12 cellular contexts compared by ENCODE assay signal in genomic region chr7:18497800-18498199, GRCh38. TPM values are rescaled to one million over a fixed set of nuclear protein-coding genes. Genes with fewer than 3 reads are reported as not detected.
A peak's percentile ranks its signal among the peaks of the same experiment; 100 is the strongest.
DNase-seq lines count a peak whose midpoint lies in the region; ATAC-seq and TF ChIP-seq lines count a peak whose summit lies in the region.
"Had no signal": no experiment of that assay in that cellular context is flagged by ENCODE, and none has a peak within 500 bp of the region (broad histone marks: within the 10 kb centered on the region; RNA-seq: fewer than 3 reads in every experiment).

No MANE protein-coding gene starts in this region.

- H3K36me3 Mint-ChIP-seq in Calu3 (ENCODE audit: insufficient read depth, unreplicated experiment) (peaks cover 23% of the 10 kb centered on the region), naive B cell (no peaks in the 10 kb centered on the region)

- no peak for DNase-seq in A673 (ENCODE audit: low spot score)
- no peak for DNase-seq in Calu3
- no peak for DNase-seq in naive B cell
- no peak for DNase-seq in GM13976 (ENCODE audit: low spot score)
- no peak for DNase-seq in UCSD-AML1 (lab: John Stamatoyannopoulos, UW; ENCODE audit: unreplicated experiment)
- DNase-seq: stimulated activated CD4-positive, alpha-beta T cell treated with anti-CD3 and anti-CD28 coated beads, Interleukin-4, amount 100 ng/mL, for 24 hours; stimulated activated naive CD8-positive, alpha-beta T cell treated with anti-CD3 and anti-CD28 coated beads, Interleukin-15, amount 100 ng/mL, for 72 hours had no signal

- POLR2A ChIA-PET in A673 (lab: Charles Lee; ENCODE audit: low non-redundant PET), result no interaction called here

- intact Hi-C loops in A673 (cut with micrococcal nuclease; ENCODE audit: unreplicated experiment), result loop anchor here (5.0 kb wide), 1 partner anchor 140 kb away; no protein-coding TSS in a partner anchor
- intact Hi-C loops in Calu3 (cut with micrococcal nuclease; ENCODE audit: unreplicated experiment), result loop anchor here (2.0 to 5.0 kb wide), 2 partner anchors 39 to 95 kb away; no protein-coding TSS in a partner anchor

- H3K27ac Mint-ChIP-seq in Calu3 (ENCODE audit: unreplicated experiment), result peak overlapping the region; percentile 90
- peak overlapping the region in 4 of 6 donors; percentile 7 to 80 (median 59) for H3K27ac Mint-ChIP-seq in naive B cell
- H3K27ac Mint-ChIP-seq: stimulated activated naive CD8-positive, alpha-beta T cell treated with anti-CD3 and anti-CD28 coated beads, Interleukin-15, amount 100 ng/mL, for 72 hours had no signal

- in situ Hi-C loops in GM13976 (cut with MboI; ENCODE audit: low sequenced_read_pairs, unreplicated experiment), result no loop called here

- H4K20me1 ChIP-seq in OCI-LY3 (ENCODE audit: insufficient read depth, low read length), result no peaks in the 10 kb centered on the region

- H3K27me3 ChIP-seq in A673 (replicated peaks; ENCODE audit: insufficient read depth, low read depth, low read length, poor library complexity) (no peaks in the 10 kb centered on the region), OCI-LY3 (ENCODE audit: low read depth, low read length) (no peaks in the 10 kb centered on the region)

- H3K9me3 ChIP-seq in A673 (ENCODE audit: low read depth, low read length, poor library complexity, severe bottlenecking) (no peaks in the 10 kb centered on the region), OCI-LY3 (ENCODE audit: insufficient read depth, low read length) (no peaks in the 10 kb centered on the region)

- H3K4me2 ChIP-seq in OCI-LY3 (ENCODE audit: low read length), result peak overlapping the region; percentile 97

- H3K4me3 Mint-ChIP-seq in Calu3 (ENCODE audit: low read depth, unreplicated experiment) (peak overlapping the region; percentile 75), naive B cell (peak overlapping the region; percentile 87 to 97 (median 92))
- H3K4me3 Mint-ChIP-seq: stimulated activated naive CD8-positive, alpha-beta T cell treated with anti-CD3 and anti-CD28 coated beads, Interleukin-15, amount 100 ng/mL, for 72 hours had no signal

- H3K36me3 ChIP-seq in A673 (ENCODE audit: insufficient read depth, low read length, poor library complexity, severe bottlenecking) (no peaks in the 10 kb centered on the region), OCI-LY3 (replicated peaks; ENCODE audit: low read depth, low read length) (no peaks in the 10 kb centered on the region)

- H3K4me1 Mint-ChIP-seq in Calu3 (ENCODE audit: low read depth, unreplicated experiment) (peaks cover 58% of the 10 kb centered on the region), naive B cell (peaks cover 56 to 73% (median 70%) of the 10 kb centered on the region in 3 donors)

- CTCF ChIA-PET in A673 (lab: Charles Lee) (no interaction called here), Calu3 (lab: Charles Lee) (interaction anchor here (0.6 to 3.9 kb wide), 11 partner anchors 8 to 145 kb away, joined by 3 to 27 read pairs (median 9); no protein-coding TSS in a partner anchor)

- H3K9ac ChIP-seq in OCI-LY3 (ENCODE audit: low read length), result peak overlapping the region; percentile 22; the same call in 1 of the 2 replicates

- no peak overlapping the region for H2AFZ ChIP-seq in OCI-LY3 (ENCODE audit: low read depth, low read length)

- H3K27ac ChIP-seq in A673 (ENCODE audit: low read depth, low read length, poor library complexity, severe bottlenecking) (no peak overlapping the region), OCI-LY3 (ENCODE audit: low read length) (peak overlapping the region; percentile 17)

- no TSS peak for BruUV-seq in A673 (replicated peaks; lab: Mats Ljungman, UMichigan)
- no TSS peak for BruUV-seq in Calu3 (replicated peaks; lab: Mats Ljungman, UMichigan)

- H3K27me3 Mint-ChIP-seq in Calu3 (ENCODE audit: unreplicated experiment) (no peaks in the 10 kb centered on the region), naive B cell (no peaks in the 10 kb centered on the region)

- H3K4me1 ChIP-seq in A673 (ENCODE audit: insufficient read depth, low read length, poor library complexity, severe bottlenecking), result peaks cover 15% of the 10 kb centered on the region
- H3K4me1 ChIP-seq in OCI-LY3 (ENCODE audit: low read length), result peaks cover 77% of the 10 kb centered on the region

- peaks cover 23% of the 10 kb centered on the region; the same call in 1 of the 2 replicates for H3K79me2 ChIP-seq in OCI-LY3 (ENCODE audit: low read length)

- ATAC-seq in naive B cell (ENCODE audit: low read depth in 2 of 2) (no peak), GM18517 (IDR thresholded peaks at IDR 0.05; ENCODE audit: unreplicated experiment) (no peak), HG02885 (IDR thresholded peaks at IDR 0.05; ENCODE audit: poor library complexity, unreplicated experiment) (no peak)
- ATAC-seq: activated CD4-positive, CD25-positive, alpha-beta regulatory T cell treated with anti-CD3 and anti-CD28 coated beads, Interleukin-2, amount 50 U/mL, for 24 hours; esophagus mucosa; stimulated activated naive CD8-positive, alpha-beta T cell treated with anti-CD3 and anti-CD28 coated beads, Interleukin-15, amount 100 ng/mL, for 72 hours had no signal

- H3K4me3 ChIP-seq in A673 (ENCODE audit: low read depth, low read length, poor library complexity, severe bottlenecking) (peak overlapping the region; percentile 48), OCI-LY3 (ENCODE audit: low read length) (peak overlapping the region; percentile 80)

- TF ChIP-seq CTCF in A673 (conservative IDR thresholded peaks at IDR 0.05; ENCODE audit: low read depth, low read length) (no peak), Calu3 (IDR thresholded peaks at IDR 0.05; ENCODE audit: unreplicated experiment) (no peak), OCI-LY3 (IDR thresholded peaks at IDR 0.05; ENCODE audit: low read depth, low read length) (no peak), GM13976 (IDR thresholded peaks at IDR 0.05; ENCODE audit: borderline replicate concordance, control extremely low read depth, extremely low read depth, insufficient read depth, missing control alignments) (no peak)

- H3K9me3 Mint-ChIP-seq in Calu3 (ENCODE audit: low read depth, unreplicated experiment) (no peaks in the 10 kb centered on the region), naive B cell (no peaks in the 10 kb centered on the region)
- H3K9me3 Mint-ChIP-seq: stimulated activated naive CD8-positive, alpha-beta T cell treated with anti-CD3 and anti-CD28 coated beads, Interleukin-15, amount 100 ng/mL, for 72 hours had no signal

RNA-seq across cellular contexts. Expression of gene HDAC9, which starts 2.3 kb away (rescaled TPM):
- total RNA-seq in A673 (2021) (28.3 and 31.9 TPM in 2 replicates), Calu3 (2022) (152 and 159 TPM in 2 replicates)
- polyA plus RNA-seq in naive B cell (ENCODE audit: low read depth in 6 of 6), result 100 to 1,000 TPM in 4 of 6 donors, 10 to 100 TPM in 2; 86.5 to 123 (median 108) TPM
